Comparison of ENCODE assay signal across 1 cellular context in the genomic region with DNA sequence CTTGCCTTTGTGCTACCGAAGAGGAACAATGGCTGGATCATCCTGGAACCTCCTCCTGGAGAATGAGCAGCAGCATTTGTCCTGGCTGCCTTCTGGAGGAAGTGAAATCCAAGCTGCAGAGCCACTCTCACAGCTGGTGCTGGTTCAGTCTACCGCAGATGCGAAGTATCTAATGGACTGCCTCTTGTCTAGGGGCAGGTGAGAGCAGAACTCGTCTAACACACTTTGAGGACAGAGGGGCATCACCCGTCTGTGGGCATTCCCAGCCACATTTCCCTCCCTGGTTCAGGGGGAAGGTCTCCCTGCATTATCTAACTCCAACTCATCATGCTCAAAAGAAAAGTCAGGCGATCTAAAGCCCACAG.
TF ChIP-seq lines count a peak whose summit lies in the region.

No MANE protein-coding gene starts in this region.

TF ChIP-seq in IMR-90, 13 proteins besides CTCF, POLR2A, EP300 and RAD21 (continued from another document):
- no peak for TF ChIP-seq MXI1 (IDR thresholded peaks at IDR 0.05; ENCODE audit: borderline replicate concordance, low read depth, low read length)
- TF ChIP-seq CHD1 (IDR thresholded peaks at IDR 0.05; ENCODE audit: low read depth, low read length) = no peak
- TF ChIP-seq MAFK (IDR thresholded peaks at IDR 0.05; ENCODE audit: low read depth, low read length) = no peak
- no peak for TF ChIP-seq MAZ (IDR thresholded peaks at IDR 0.05; ENCODE audit: borderline replicate concordance, low read depth, low read length)
- no peak for TF ChIP-seq FOS (IDR thresholded peaks at IDR 0.05; ENCODE audit: low read depth, low read length)
- TF ChIP-seq, protein P1, sequence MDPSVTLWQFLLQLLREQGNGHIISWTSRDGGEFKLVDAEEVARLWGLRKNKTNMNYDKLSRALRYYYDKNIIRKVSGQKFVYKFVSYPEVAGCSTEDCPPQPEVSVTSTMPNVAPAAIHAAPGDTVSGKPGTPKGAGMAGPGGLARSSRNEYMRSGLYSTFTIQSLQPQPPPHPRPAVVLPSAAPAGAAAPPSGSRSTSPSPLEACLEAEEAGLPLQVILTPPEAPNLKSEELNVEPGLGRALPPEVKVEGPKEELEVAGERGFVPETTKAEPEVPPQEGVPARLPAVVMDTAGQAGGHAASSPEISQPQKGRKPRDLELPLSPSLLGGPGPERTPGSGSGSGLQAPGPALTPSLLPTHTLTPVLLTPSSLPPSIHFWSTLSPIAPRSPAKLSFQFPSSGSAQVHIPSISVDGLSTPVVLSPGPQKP (IDR thresholded peaks at IDR 0.05; ENCODE audit: borderline replicate concordance, low read depth, low read length) = no peak
